1 cellular context compared by ENCODE assay signal in the genomic region with DNA sequence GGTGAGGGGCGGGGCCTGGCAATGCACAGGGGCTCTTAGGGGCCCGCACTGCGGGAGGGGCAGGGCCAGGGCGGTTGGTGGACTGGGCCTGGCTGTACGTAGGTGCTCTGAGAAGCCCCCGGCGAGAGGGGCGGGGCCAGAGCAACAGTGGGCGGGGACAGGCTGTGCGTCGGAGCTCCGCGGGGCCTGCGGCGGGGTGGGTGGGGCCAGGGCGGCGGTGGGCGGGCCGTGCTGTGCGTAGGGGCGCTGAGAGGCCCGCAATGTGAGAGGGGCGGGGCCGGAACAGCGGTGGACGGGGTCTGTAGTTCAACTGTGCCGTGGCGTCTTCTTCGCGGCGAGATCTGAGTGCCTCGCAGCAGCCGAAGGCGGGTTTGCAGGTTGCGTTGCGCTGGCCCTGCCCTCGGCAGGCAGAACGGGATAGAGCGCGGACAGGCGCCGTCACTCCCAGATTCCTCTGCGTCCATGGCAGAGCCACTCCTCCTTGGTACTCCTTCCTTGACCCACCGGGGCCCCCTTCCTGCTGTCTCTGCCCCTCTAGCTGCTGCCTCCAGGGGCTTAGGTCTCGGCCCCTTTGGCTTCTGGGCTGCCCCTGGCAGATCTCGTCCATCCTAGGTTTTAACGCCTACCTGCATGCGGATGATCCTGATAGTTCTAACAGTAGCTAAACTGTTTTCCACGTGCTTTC.
TF ChIP-seq lines count a peak whose summit lies in the region.

No MANE protein-coding gene starts in this region.

TF ChIP-seq in HEK293, 187 proteins besides CTCF, POLR2A, EP300 and RAD21 (continued from another document):
- TF ChIP-seq, protein P1, sequence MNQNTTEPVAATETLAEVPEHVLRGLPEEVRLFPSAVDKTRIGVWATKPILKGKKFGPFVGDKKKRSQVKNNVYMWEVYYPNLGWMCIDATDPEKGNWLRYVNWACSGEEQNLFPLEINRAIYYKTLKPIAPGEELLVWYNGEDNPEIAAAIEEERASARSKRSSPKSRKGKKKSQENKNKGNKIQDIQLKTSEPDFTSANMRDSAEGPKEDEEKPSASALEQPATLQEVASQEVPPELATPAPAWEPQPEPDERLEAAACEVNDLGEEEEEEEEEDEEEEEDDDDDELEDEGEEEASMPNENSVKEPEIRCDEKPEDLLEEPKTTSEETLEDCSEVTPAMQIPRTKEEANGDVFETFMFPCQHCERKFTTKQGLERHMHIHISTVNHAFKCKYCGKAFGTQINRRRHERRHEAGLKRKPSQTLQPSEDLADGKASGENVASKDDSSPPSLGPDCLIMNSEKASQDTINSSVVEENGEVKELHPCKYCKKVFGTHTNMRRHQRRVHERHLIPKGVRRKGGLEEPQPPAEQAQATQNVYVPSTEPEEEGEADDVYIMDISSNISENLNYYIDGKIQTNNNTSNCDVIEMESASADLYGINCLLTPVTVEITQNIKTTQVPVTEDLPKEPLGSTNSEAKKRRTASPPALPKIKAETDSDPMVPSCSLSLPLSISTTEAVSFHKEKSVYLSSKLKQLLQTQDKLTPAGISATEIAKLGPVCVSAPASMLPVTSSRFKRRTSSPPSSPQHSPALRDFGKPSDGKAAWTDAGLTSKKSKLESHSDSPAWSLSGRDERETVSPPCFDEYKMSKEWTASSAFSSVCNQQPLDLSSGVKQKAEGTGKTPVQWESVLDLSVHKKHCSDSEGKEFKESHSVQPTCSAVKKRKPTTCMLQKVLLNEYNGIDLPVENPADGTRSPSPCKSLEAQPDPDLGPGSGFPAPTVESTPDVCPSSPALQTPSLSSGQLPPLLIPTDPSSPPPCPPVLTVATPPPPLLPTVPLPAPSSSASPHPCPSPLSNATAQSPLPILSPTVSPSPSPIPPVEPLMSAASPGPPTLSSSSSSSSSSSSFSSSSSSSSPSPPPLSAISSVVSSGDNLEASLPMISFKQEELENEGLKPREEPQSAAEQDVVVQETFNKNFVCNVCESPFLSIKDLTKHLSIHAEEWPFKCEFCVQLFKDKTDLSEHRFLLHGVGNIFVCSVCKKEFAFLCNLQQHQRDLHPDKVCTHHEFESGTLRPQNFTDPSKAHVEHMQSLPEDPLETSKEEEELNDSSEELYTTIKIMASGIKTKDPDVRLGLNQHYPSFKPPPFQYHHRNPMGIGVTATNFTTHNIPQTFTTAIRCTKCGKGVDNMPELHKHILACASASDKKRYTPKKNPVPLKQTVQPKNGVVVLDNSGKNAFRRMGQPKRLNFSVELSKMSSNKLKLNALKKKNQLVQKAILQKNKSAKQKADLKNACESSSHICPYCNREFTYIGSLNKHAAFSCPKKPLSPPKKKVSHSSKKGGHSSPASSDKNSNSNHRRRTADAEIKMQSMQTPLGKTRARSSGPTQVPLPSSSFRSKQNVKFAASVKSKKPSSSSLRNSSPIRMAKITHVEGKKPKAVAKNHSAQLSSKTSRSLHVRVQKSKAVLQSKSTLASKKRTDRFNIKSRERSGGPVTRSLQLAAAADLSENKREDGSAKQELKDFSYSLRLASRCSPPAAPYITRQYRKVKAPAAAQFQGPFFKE (tag by site-specific recombination; IDR thresholded peaks at IDR 0.05; ENCODE audit: borderline replicate concordance) = no peak
- TF ChIP-seq, protein P2, sequence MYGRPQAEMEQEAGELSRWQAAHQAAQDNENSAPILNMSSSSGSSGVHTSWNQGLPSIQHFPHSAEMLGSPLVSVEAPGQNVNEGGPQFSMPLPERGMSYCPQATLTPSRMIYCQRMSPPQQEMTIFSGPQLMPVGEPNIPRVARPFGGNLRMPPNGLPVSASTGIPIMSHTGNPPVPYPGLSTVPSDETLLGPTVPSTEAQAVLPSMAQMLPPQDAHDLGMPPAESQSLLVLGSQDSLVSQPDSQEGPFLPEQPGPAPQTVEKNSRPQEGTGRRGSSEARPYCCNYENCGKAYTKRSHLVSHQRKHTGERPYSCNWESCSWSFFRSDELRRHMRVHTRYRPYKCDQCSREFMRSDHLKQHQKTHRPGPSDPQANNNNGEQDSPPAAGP (tag by site-specific recombination; IDR thresholded peaks at IDR 0.05) = peak; percentile 80
- TF ChIP-seq, protein P3, sequence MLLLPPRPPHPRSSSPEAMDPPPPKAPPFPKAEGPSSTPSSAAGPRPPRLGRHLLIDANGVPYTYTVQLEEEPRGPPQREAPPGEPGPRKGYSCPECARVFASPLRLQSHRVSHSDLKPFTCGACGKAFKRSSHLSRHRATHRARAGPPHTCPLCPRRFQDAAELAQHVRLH (tag by site-specific recombination; IDR thresholded peaks at IDR 0.05) = peak; percentile 23; the same call in 1 of the 2 replicates
- TF ChIP-seq REPIN1 (tag by site-specific recombination; IDR thresholded peaks at IDR 0.05; ENCODE audit: low read depth) (no peak; the same call in 1 of the 2 replicates), ZSCAN16 (tag by site-specific recombination; IDR thresholded peaks at IDR 0.05) (0 out of 2 replicates have a peak, but pooled peaks have one; percentile 31), SCRT2 (tag by site-specific recombination; IDR thresholded peaks at IDR 0.05) (no peak), BCL11A (tag by site-specific recombination; IDR thresholded peaks at IDR 0.05; ENCODE audit: low read depth) (peak; percentile 31; the same call in 1 of the 2 replicates), ZBTB48 (tag by site-specific recombination; IDR thresholded peaks at IDR 0.05) (peak; percentile 63; the same call in 1 of the 2 replicates), ZNF202 (tag by site-specific recombination; IDR thresholded peaks at IDR 0.05; ENCODE audit: borderline replicate concordance) (no peak), YY1 (tag by site-specific recombination; IDR thresholded peaks at IDR 0.05) (peak; percentile 50; the same call in 1 of the 2 replicates), EGR2 (tag by site-specific recombination; IDR thresholded peaks at IDR 0.05; ENCODE audit: low read depth) (peak; percentile 69), ZNF404 (tag by site-specific recombination; IDR thresholded peaks at IDR 0.05) (no peak), KLF16 (tag by site-specific recombination; IDR thresholded peaks at IDR 0.05) (peak; percentile 93)
- TF ChIP-seq, protein P4, sequence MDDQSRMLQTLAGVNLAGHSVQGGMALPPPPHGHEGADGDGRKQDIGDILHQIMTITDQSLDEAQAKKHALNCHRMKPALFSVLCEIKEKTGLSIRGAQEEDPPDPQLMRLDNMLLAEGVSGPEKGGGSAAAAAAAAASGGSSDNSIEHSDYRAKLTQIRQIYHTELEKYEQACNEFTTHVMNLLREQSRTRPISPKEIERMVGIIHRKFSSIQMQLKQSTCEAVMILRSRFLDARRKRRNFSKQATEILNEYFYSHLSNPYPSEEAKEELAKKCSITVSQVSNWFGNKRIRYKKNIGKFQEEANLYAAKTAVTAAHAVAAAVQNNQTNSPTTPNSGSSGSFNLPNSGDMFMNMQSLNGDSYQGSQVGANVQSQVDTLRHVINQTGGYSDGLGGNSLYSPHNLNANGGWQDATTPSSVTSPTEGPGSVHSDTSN (CRISPR knock-in tag; IDR thresholded peaks at IDR 0.05) = 0 out of 2 replicates have a peak, but pooled peaks have one; percentile 35
- TF ChIP-seq, protein P5, sequence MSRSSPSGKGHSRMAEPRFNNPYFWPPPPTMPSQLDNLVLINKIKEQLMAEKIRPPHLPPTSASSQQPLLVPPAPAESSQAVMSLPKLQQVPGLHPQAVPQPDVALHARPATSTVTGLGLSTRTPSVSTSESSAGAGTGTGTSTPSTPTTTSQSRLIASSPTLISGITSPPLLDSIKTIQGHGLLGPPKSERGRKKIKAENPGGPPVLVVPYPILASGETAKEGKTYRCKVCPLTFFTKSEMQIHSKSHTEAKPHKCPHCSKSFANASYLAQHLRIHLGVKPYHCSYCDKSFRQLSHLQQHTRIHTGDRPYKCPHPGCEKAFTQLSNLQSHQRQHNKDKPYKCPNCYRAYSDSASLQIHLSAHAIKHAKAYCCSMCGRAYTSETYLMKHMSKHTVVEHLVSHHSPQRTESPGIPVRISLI (tag by site-specific recombination; IDR thresholded peaks at IDR 0.05) = no peak
- TF ChIP-seq, protein P6, sequence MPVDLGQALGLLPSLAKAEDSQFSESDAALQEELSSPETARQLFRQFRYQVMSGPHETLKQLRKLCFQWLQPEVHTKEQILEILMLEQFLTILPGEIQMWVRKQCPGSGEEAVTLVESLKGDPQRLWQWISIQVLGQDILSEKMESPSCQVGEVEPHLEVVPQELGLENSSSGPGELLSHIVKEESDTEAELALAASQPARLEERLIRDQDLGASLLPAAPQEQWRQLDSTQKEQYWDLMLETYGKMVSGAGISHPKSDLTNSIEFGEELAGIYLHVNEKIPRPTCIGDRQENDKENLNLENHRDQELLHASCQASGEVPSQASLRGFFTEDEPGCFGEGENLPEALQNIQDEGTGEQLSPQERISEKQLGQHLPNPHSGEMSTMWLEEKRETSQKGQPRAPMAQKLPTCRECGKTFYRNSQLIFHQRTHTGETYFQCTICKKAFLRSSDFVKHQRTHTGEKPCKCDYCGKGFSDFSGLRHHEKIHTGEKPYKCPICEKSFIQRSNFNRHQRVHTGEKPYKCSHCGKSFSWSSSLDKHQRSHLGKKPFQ (tag by site-specific recombination; IDR thresholded peaks at IDR 0.05) = no peak
- TF ChIP-seq, protein P7, sequence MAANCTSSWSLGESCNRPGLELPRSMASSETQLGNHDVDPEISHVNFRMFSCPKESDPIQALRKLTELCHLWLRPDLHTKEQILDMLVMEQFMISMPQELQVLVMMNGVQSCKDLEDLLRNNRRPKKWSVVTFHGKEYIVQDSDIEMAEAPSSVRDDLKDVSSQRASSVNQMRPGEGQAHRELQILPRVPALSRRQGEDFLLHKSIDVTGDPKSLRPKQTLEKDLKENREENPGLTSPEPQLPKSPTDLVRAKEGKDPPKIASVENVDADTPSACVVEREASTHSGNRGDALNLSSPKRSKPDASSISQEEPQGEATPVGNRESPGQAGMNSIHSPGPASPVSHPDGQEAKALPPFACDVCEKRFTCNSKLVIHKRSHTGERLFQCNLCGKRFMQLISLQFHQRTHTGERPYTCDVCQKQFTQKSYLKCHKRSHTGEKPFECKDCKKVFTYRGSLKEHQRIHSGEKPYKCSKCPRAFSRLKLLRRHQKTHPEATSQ (tag by site-specific recombination; IDR thresholded peaks at IDR 0.05) = peak; percentile 39; the same call in 1 of the 2 replicates
